9 cellular contexts compared by ENCODE assay signal in the genomic region with DNA sequence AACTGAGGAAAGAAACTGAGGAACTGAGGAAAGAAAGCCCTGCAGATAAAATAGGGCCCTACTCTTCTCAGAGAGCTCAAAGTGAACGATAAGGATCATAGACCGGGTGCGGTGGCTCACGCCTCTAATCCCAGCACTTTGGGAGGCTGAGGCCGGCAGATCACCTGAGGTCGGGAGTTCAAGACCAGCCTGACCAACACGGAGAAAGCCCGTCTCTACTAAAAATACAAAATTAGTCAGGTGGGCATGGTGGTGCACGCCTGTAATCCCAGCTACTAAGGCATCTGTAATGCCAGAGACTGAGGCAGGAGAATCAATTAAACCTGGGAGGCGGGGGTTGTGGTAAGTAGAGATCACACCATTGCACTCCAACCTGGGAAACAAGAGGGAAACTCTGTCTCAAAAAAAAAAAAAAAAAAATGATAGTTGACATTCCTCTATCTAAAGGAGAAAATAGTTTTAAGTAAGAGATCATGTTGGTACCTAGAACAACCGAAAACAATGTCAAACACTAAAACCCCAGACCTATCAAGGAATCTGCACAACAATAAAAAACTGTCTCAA. TPM values are rescaled to one million over a fixed set of nuclear protein-coding genes. Genes with fewer than 3 reads are reported as not detected.
DNase-seq lines count a peak whose midpoint lies in the region; ATAC-seq and TF ChIP-seq lines count a peak whose summit lies in the region.
"Had no signal": no experiment of that assay in that cellular context is flagged by ENCODE, and none has a peak within 500 bp of the region (broad histone marks: within the 10 kb centered on the region; RNA-seq: fewer than 3 reads in every experiment).

No MANE protein-coding gene starts in this region.

- H3K9me3 ChIP-seq in iPS-20b (ENCODE audit: insufficient read depth, low read depth, low read length) (no peaks in the 10 kb centered on the region), gastrocnemius medialis (no peaks in the 10 kb centered on the region)

- H3K9me3 Mint-ChIP-seq in activated naive CD4-positive, alpha-beta T cell treated with anti-CD3 and anti-CD28 coated beads, Interleukin-2, amount 10 ng/mL, durations not matched to agents 7 days and 5 days, result no peaks in the 10 kb centered on the region
- H3K9me3 Mint-ChIP-seq in activated naive CD4-positive, alpha-beta T cell treated with anti-CD3 and anti-CD28 coated beads, Interleukin-2, amount 50 U/mL, for 72 hours, result no peaks in the 10 kb centered on the region
- no peaks in the 10 kb centered on the region for H3K9me3 Mint-ChIP-seq in activated CD4-positive, alpha-beta memory T cell treated with anti-CD3 and anti-CD28 coated beads for 36 hours
- H3K9me3 Mint-ChIP-seq in stimulated activated naive CD8-positive, alpha-beta T cell treated with anti-CD3 and anti-CD28 coated beads, Interleukin-15, amount 100 ng/mL, for 72 hours, result no peaks in the 10 kb centered on the region

- no peak for TF ChIP-seq POLR2A in gastrocnemius medialis (IDR thresholded peaks at IDR 0.05)

- peaks cover 10% of the 10 kb centered on the region for H3K4me1 ChIP-seq in iPS-20b (ENCODE audit: insufficient read depth, low read length)
- H3K4me1 ChIP-seq in gastrocnemius medialis, result peaks cover 13 to 18% of the 10 kb centered on the region in 2 donors

- no peak for ATAC-seq in activated naive CD4-positive, alpha-beta T cell treated with anti-CD3 and anti-CD28 coated beads, Interleukin-2, amount 50 U/mL, for 72 hours
- ATAC-seq in stimulated activated naive CD8-positive, alpha-beta T cell treated with anti-CD3 and anti-CD28 coated beads, Interleukin-15, amount 100 ng/mL, for 72 hours, result no peak
- ATAC-seq in GM19463 (IDR thresholded peaks at IDR 0.05; ENCODE audit: unreplicated experiment) (no peak), omental fat pad (ENCODE audit: low FRiP score) (no peak), gastrocnemius medialis (no peak)

- peak overlapping the region; percentile 93 for H3K27ac Mint-ChIP-seq in activated naive CD4-positive, alpha-beta T cell treated with anti-CD3 and anti-CD28 coated beads, Interleukin-2, amount 10 ng/mL, durations not matched to agents 7 days and 5 days
- H3K27ac Mint-ChIP-seq in activated naive CD4-positive, alpha-beta T cell treated with anti-CD3 and anti-CD28 coated beads, Interleukin-2, amount 50 U/mL, for 72 hours, result peak overlapping the region in 1 of 2 donors; percentile 82
- peak overlapping the region; percentile 76 for H3K27ac Mint-ChIP-seq in activated CD4-positive, alpha-beta memory T cell treated with anti-CD3 and anti-CD28 coated beads for 36 hours
- H3K27ac Mint-ChIP-seq in stimulated activated naive CD8-positive, alpha-beta T cell treated with anti-CD3 and anti-CD28 coated beads, Interleukin-15, amount 100 ng/mL, for 72 hours, result peak overlapping the region in 1 of 2 donors; percentile 65

- peaks cover 6% of the 10 kb centered on the region for H3K27me3 Mint-ChIP-seq in activated naive CD4-positive, alpha-beta T cell treated with anti-CD3 and anti-CD28 coated beads, Interleukin-2, amount 10 ng/mL, durations not matched to agents 7 days and 5 days
- no peaks in the 10 kb centered on the region for H3K27me3 Mint-ChIP-seq in activated CD4-positive, alpha-beta memory T cell treated with anti-CD3 and anti-CD28 coated beads for 36 hours
- no peaks in the 10 kb centered on the region for H3K27me3 Mint-ChIP-seq in stimulated activated naive CD8-positive, alpha-beta T cell treated with anti-CD3 and anti-CD28 coated beads, Interleukin-15, amount 100 ng/mL, for 72 hours

- H3K36me3 Mint-ChIP-seq in activated naive CD4-positive, alpha-beta T cell treated with anti-CD3 and anti-CD28 coated beads, Interleukin-2, amount 10 ng/mL, durations not matched to agents 7 days and 5 days, result peaks cover 6% of the 10 kb centered on the region
- H3K36me3 Mint-ChIP-seq in activated naive CD4-positive, alpha-beta T cell treated with anti-CD3 and anti-CD28 coated beads, Interleukin-2, amount 50 U/mL, for 72 hours, result peaks cover 5 to 6% of the 10 kb centered on the region in 2 donors
- H3K36me3 Mint-ChIP-seq in activated CD4-positive, alpha-beta memory T cell treated with anti-CD3 and anti-CD28 coated beads for 36 hours, result peaks cover 7% of the 10 kb centered on the region

- DNase-seq in activated naive CD4-positive, alpha-beta T cell treated with anti-CD3 and anti-CD28 coated beads, Interleukin-2, amount 10 ng/mL, durations not matched to agents 7 days and 5 days, result no peak
- no peak for DNase-seq in activated naive CD4-positive, alpha-beta T cell treated with anti-CD3 and anti-CD28 coated beads, Interleukin-2, amount 50 U/mL, for 72 hours (ENCODE audit: low spot score in 2 of 2)
- no peak for DNase-seq in activated CD4-positive, alpha-beta memory T cell treated with anti-CD3 and anti-CD28 coated beads for 36 hours
- no peak for DNase-seq in stimulated activated naive CD8-positive, alpha-beta T cell treated with anti-CD3 and anti-CD28 coated beads, Interleukin-15, amount 100 ng/mL, for 72 hours
- DNase-seq in omental fat pad (ENCODE audit: low spot score), result no peak
- DNase-seq in gastrocnemius medialis, result no peak
- DNase-seq: NCI-H1694 treated with DMSO at 0.1 percent for 48 hours had no signal

- peaks cover 38% of the 10 kb centered on the region for H3K4me1 Mint-ChIP-seq in activated naive CD4-positive, alpha-beta T cell treated with anti-CD3 and anti-CD28 coated beads, Interleukin-2, amount 10 ng/mL, durations not matched to agents 7 days and 5 days
- H3K4me1 Mint-ChIP-seq in activated CD4-positive, alpha-beta memory T cell treated with anti-CD3 and anti-CD28 coated beads for 36 hours (ENCODE audit: low read depth), result peaks cover 34% of the 10 kb centered on the region
- peaks cover 30% of the 10 kb centered on the region for H3K4me1 Mint-ChIP-seq in stimulated activated naive CD8-positive, alpha-beta T cell treated with anti-CD3 and anti-CD28 coated beads, Interleukin-15, amount 100 ng/mL, for 72 hours

- TF ChIP-seq CTCF in omental fat pad (IDR thresholded peaks at IDR 0.05) (no peak), gastrocnemius medialis (IDR thresholded peaks at IDR 0.05 in 4 of 5, conservative IDR thresholded peaks at IDR 0.05 in 1 of 5) (no peak)

- H3K9ac ChIP-seq in iPS-20b (ENCODE audit: low read depth, low read length), result peak overlapping the region; percentile 37; the same call in 1 of the 2 replicates

- peak overlapping the region; percentile 97 for H3K4me3 ChIP-seq in iPS-20b (ENCODE audit: low read length)
- peak overlapping the region in 1 of 4 donors; percentile 87 for H3K4me3 ChIP-seq in gastrocnemius medialis

- H3K27me3 ChIP-seq in iPS-20b (ENCODE audit: insufficient read depth, low read length) (no peaks in the 10 kb centered on the region), gastrocnemius medialis (no peaks in the 10 kb centered on the region)

- H3K36me3 ChIP-seq in iPS-20b (ENCODE audit: insufficient read depth, low read depth, low read length), result peaks cover 4% of the 10 kb centered on the region
- no peaks in the 10 kb centered on the region for H3K36me3 ChIP-seq in gastrocnemius medialis

- peak overlapping the region; percentile 87 for H3K4me3 Mint-ChIP-seq in activated naive CD4-positive, alpha-beta T cell treated with anti-CD3 and anti-CD28 coated beads, Interleukin-2, amount 10 ng/mL, durations not matched to agents 7 days and 5 days
- peak overlapping the region; percentile 83 for H3K4me3 Mint-ChIP-seq in activated CD4-positive, alpha-beta memory T cell treated with anti-CD3 and anti-CD28 coated beads for 36 hours
- peak overlapping the region; percentile 97 to 100 for H3K4me3 Mint-ChIP-seq in stimulated activated naive CD8-positive, alpha-beta T cell treated with anti-CD3 and anti-CD28 coated beads, Interleukin-15, amount 100 ng/mL, for 72 hours

- CTCF ChIA-PET in activated naive CD4-positive, alpha-beta T cell treated with anti-CD3 and anti-CD28 coated beads, Interleukin-2, amount 10 ng/mL, durations not matched to agents 7 days and 5 days (lab: Charles Lee), result interaction anchor here (0.6 to 4.6 kb wide), 10 partner anchors 13 to 198 kb away, joined by 3 to 32 read pairs (median 3); no protein-coding TSS in a partner anchor
- CTCF ChIA-PET in activated CD4-positive, alpha-beta memory T cell treated with anti-CD3 and anti-CD28 coated beads for 36 hours (lab: Charles Lee), result interaction anchor here (0.7 to 4.2 kb wide), 11 partner anchors 10 to 538 kb away, joined by 3 to 48 read pairs (median 4); a partner anchor contains a TSS

- H3K27ac ChIP-seq in iPS-20b (ENCODE audit: low read length) (no peak overlapping the region), gastrocnemius medialis (no peak overlapping the region)

- in situ Hi-C loops in gastrocnemius medialis (cut with MboI; ENCODE audit: low sequenced_read_pairs in 4 of 4), result loop anchor here in 1 of 4 donors (25.0 kb wide), 1 partner anchor 536 kb away; a partner anchor contains a TSS

- intact Hi-C loops in activated CD4-positive, alpha-beta memory T cell treated with anti-CD3 and anti-CD28 coated beads for 36 hours (cut with micrococcal nuclease), result loop anchor here (1.0 to 5.0 kb wide), 7 partner anchors 22 to 448 kb away; a partner anchor contains a TSS
- intact Hi-C loops in gastrocnemius medialis (cut with DNase I; ENCODE audit: low total_unique reads), result loop anchor here (5.0 to 10.0 kb wide), 2 partner anchors 448 to 536 kb away; a partner anchor contains a TSS

- POLR2A ChIA-PET in activated CD4-positive, alpha-beta memory T cell treated with anti-CD3 and anti-CD28 coated beads for 36 hours (lab: Charles Lee), result interaction anchor here (0.6 to 2.7 kb wide), 17 partner anchors 9 to 1117 kb away, joined by 3 to 16 read pairs (median 6); a partner anchor contains a TSS

RNA-seq across cellular contexts. Expression of a gene that starts 2.5 kb away (rescaled TPM):
- 10 to 100 TPM; 63.6 to 87.7 TPM for total RNA-seq in activated naive CD4-positive, alpha-beta T cell treated with anti-CD3 and anti-CD28 coated beads, Interleukin-2, amount 50 U/mL, for 72 hours
- total RNA-seq in activated CD4-positive, alpha-beta memory T cell treated with anti-CD3 and anti-CD28 coated beads for 36 hours, result 100 to 1,000 TPM; 104 to 106 TPM
- total RNA-seq in omental fat pad (10 to 100 TPM; 38.1 to 61.9 (median 52.6) TPM), gastrocnemius medialis (10 to 100 TPM; 38.0 to 90.4 (median 64.7) TPM)
